Comparison of ENCODE assay signal across 17 cellular contexts in the genomic region with DNA sequence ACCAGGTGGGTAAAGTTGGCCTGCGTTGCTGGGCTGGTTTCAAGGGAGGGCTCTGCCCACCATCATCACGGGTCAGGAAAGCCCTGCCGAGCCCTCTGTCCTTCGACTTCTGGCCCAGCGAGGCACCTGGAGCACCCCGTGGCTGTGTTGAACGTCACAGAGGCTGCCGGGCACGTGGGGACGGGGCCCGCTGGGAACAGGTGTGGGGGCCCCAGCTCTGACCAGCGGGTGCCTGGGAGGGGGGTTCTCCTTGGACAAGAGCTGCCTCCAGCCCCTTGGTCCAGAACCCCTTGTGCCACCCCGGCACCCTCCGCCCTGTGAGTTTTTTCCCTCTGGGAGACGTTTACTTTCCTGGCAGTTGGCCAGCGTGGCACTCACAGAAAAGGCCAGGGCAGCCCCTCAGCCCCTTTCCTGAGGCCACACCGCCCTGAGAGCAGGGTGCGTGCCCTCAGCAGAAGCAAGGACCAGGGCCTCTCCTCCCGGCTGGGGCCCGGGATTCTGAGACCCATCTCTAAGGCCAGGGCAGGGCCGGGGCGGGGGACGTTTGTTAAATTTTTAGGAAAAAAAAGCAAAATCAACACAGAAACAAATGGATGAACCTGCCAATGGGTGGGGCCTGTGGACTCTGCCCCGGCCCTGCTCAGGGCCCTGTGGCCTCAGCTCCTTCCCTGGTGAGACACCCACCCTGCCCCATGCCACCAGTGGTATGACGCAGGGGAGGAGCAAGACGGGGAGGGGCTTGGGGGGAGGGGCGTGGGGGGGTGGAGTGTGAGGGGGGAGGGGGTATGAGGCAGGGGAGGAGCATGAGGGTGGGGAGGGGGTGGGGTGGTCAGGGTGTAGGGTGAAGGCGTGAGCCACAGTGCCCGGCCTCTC. TPM values are rescaled to one million over a fixed set of nuclear protein-coding genes. Genes with fewer than 3 reads are reported as not detected.
A peak's percentile ranks its signal among the peaks of the same experiment; 100 is the strongest.
DNase-seq lines count a peak whose midpoint lies in the region; ATAC-seq and TF ChIP-seq lines count a peak whose summit lies in the region.
"Had no signal": no experiment of that assay in that cellular context is flagged by ENCODE, and none has a peak within 500 bp of the region (broad histone marks: within the 10 kb centered on the region; RNA-seq: fewer than 3 reads in every experiment).

No MANE protein-coding gene starts in this region.

- H3K4me3 ChIP-seq in heart left ventricle (no peak overlapping the region), IMR-90 (ENCODE audit: insufficient read depth, low read depth, low read length) (no peak overlapping the region), mucosa of descending colon (no peak overlapping the region), upper lobe of left lung (no peak overlapping the region), trophoblast cell (ENCODE audit: low read depth, low read length) (no peak overlapping the region)
- H3K4me3 ChIP-seq: HAP-1 had no signal

- H4K8ac ChIP-seq in IMR-90 (ENCODE audit: low read depth in 2 of 2, low read length in 2 of 2): no peak overlapping the region
- H4K8ac ChIP-seq in trophoblast cell (ENCODE audit: low read depth, low read length): no peak overlapping the region

- no peak for TF ChIP-seq POLR2A in heart left ventricle (IDR thresholded peaks at IDR 0.05)
- no peak for TF ChIP-seq POLR2A in IMR-90 (IDR thresholded peaks at IDR 0.05; ENCODE audit: low read depth, low read length)
- TF ChIP-seq POLR2A in upper lobe of left lung (IDR thresholded peaks at IDR 0.05): no peak

- H3K14ac ChIP-seq in IMR-90 (replicated peaks; ENCODE audit: low read depth, low read length) (no peak overlapping the region), trophoblast cell (ENCODE audit: low read length) (no peak overlapping the region)

- H4K91ac ChIP-seq in IMR-90 (ENCODE audit: insufficient read depth, low read depth, low read length) (no peak overlapping the region), trophoblast cell (ENCODE audit: low read depth, low read length) (no peak overlapping the region)

- no TSS peak for BruUV-seq in IMR-90 (replicated peaks; lab: Mats Ljungman, UMichigan)

- POLR2A ChIA-PET in IMR-90 (lab: Charles Lee; ENCODE audit: unreplicated experiment): no interaction called here

- H2AFZ ChIP-seq in IMR-90 (replicated peaks; ENCODE audit: low read length, poor library complexity): peak overlapping the region; percentile 33
- no peak overlapping the region for H2AFZ ChIP-seq in trophoblast cell (ENCODE audit: insufficient read depth, low read length, poor library complexity)

- no peaks in the 10 kb centered on the region for H3K79me1 ChIP-seq in IMR-90 (ENCODE audit: low read depth in 1 of 2, low read length in 2 of 2)
- H3K79me1 ChIP-seq in trophoblast cell (ENCODE audit: low read length): no peaks in the 10 kb centered on the region

- ATAC-seq in Right ventricle myocardium inferior (no peak), heart left ventricle (no peak), IMR-90 (ENCODE audit: low read depth) (no peak), mucosa of descending colon (peak; percentile 61), upper lobe of left lung (ENCODE audit: low FRiP score in 2 of 2) (no peak)

- H2BK20ac ChIP-seq in IMR-90 (ENCODE audit: low read depth, low read length): no peak overlapping the region

- H2BK120ac ChIP-seq in IMR-90 (ENCODE audit: low read depth, low read length) (no peak overlapping the region), trophoblast cell (ENCODE audit: insufficient read depth, low read length, poor library complexity) (no peak overlapping the region)

- no peaks in the 10 kb centered on the region for H3K9me1 ChIP-seq in IMR-90 (ENCODE audit: insufficient read depth, low read length)

- DNase-seq in Right ventricle myocardium inferior (ENCODE audit: missing footprints) (peak; percentile 7), heart left ventricle (no peak), IMR-90 (no peak), mucosa of descending colon (peak in 1 of 3 donors; percentile 14), upper lobe of left lung (peak in 1 of 2 donors; percentile 60), cerebellar nuclear complex (lab: John Stamatoyannopoulos, UW) (no peak), trophoblast cell (no peak), foreskin melanocyte (no peak)
- DNase-seq: 8988T; C1 segment of cervical spinal cord; CD4-positive, alpha-beta T cell had no signal

- in situ Hi-C loops in IMR-90 (cut with MboI; ENCODE audit: low sequenced_read_pairs): no loop called here

- H3K9ac ChIP-seq in IMR-90 (ENCODE audit: low read depth, low read length) (no peak overlapping the region), trophoblast cell (ENCODE audit: low read length) (no peak overlapping the region)

- H4K5ac ChIP-seq in IMR-90 (ENCODE audit: low read depth, low read length): no peak overlapping the region

- no peak overlapping the region for H3K56ac ChIP-seq in IMR-90 (ENCODE audit: extremely low read depth, insufficient read depth, low read length)

- H2BK15ac ChIP-seq in IMR-90 (ENCODE audit: low read depth, low read length): no peak overlapping the region

- H3K36me3 ChIP-seq in heart left ventricle (no peaks in the 10 kb centered on the region), IMR-90 (ENCODE audit: control insufficient read depth, insufficient read depth, low read length) (no peaks in the 10 kb centered on the region), mucosa of descending colon (ENCODE audit: low read depth) (no peaks in the 10 kb centered on the region), upper lobe of left lung (no peaks in the 10 kb centered on the region), trophoblast cell (ENCODE audit: control insufficient read depth in 1 of 2, insufficient read depth in 2 of 2, low read length in 2 of 2) (no peaks in the 10 kb centered on the region)
- H3K36me3 ChIP-seq: HAP-1 had no signal

- H2AK9ac ChIP-seq in IMR-90 (replicated peaks; ENCODE audit: low read depth, low read length, poor library complexity): no peak overlapping the region

- no peak overlapping the region for H3K27ac ChIP-seq in heart left ventricle
- no peak overlapping the region for H3K27ac ChIP-seq in IMR-90 (ENCODE audit: insufficient read depth, low read length)
- peak overlapping the region in 3 of 4 donors; percentile 24 to 62 (median 50) for H3K27ac ChIP-seq in upper lobe of left lung
- no peak overlapping the region for H3K27ac ChIP-seq in trophoblast cell (ENCODE audit: low read depth, low read length)

- no peak overlapping the region for H2BK5ac ChIP-seq in IMR-90 (ENCODE audit: low read depth, low read length, poor library complexity, severe bottlenecking)
- no peak overlapping the region for H2BK5ac ChIP-seq in trophoblast cell (ENCODE audit: low read depth, low read length, poor library complexity)

- H3K18ac ChIP-seq in IMR-90 (ENCODE audit: low read depth, low read length) (no peak overlapping the region), trophoblast cell (ENCODE audit: low read length) (no peak overlapping the region)

- no peak overlapping the region for H3K4me2 ChIP-seq in IMR-90 (ENCODE audit: low read depth, low read length)
- H3K4me2 ChIP-seq in trophoblast cell (ENCODE audit: low read length): no peak overlapping the region

- no peak overlapping the region for H4K12ac ChIP-seq in trophoblast cell (ENCODE audit: low read depth, low read length)

- no peak overlapping the region for H3K23ac ChIP-seq in IMR-90 (ENCODE audit: low read depth, low read length)
- no peak overlapping the region for H3K23ac ChIP-seq in trophoblast cell (ENCODE audit: low read length)

- TF ChIP-seq CTCF in heart left ventricle (IDR thresholded peaks at IDR 0.05) (no peak), IMR-90 (conservative IDR thresholded peaks at IDR 0.05; ENCODE audit: low read depth, low read length) (no peak), mucosa of descending colon (IDR thresholded peaks at IDR 0.05) (no peak), upper lobe of left lung (IDR thresholded peaks at IDR 0.05) (no peak)

- H3K4me1 ChIP-seq in heart left ventricle: no peaks in the 10 kb centered on the region
- no peaks in the 10 kb centered on the region for H3K4me1 ChIP-seq in IMR-90 (ENCODE audit: control insufficient read depth, insufficient read depth, low read length)
- H3K4me1 ChIP-seq in mucosa of descending colon (ENCODE audit: low read depth): peaks cover 10% of the 10 kb centered on the region
- peaks cover 0 to 16% (median 7%) of the 10 kb centered on the region in 4 donors for H3K4me1 ChIP-seq in upper lobe of left lung
- H3K4me1 ChIP-seq in trophoblast cell (ENCODE audit: control insufficient read depth in 1 of 2, insufficient read depth in 2 of 2, low read length in 2 of 2): no peaks in the 10 kb centered on the region
- H3K4me1 ChIP-seq: Caco-2, HAP-1 had no signal

- no peak for TF ChIP-seq EP300 in upper lobe of left lung (IDR thresholded peaks at IDR 0.05)

- intact Hi-C loops in Right ventricle myocardium inferior (cut with DNase I) (no loop called here), heart left ventricle (cut with DNase I) (no loop called here), IMR-90 (cut with micrococcal nuclease) (no loop called here), mucosa of descending colon (cut with DNase I, micrococcal nuclease) (no loop called here)

- dilution Hi-C loops in IMR-90 (cut with HindIII; ENCODE audit: low sequenced_read_pairs, unreplicated experiment): no loop called here

- CTCF ChIA-PET in IMR-90 (lab: Yijun Ruan, JAX): no interaction called here

- H3K9me3 ChIP-seq in heart left ventricle: peaks cover 0 to 30% (median 13%) of the 10 kb centered on the region in 12 donors
- H3K9me3 ChIP-seq in IMR-90 (ENCODE audit: control insufficient read depth, insufficient read depth, low read length): peaks cover 19% of the 10 kb centered on the region
- H3K9me3 ChIP-seq in mucosa of descending colon: peaks cover 11% of the 10 kb centered on the region
- peaks cover 6 to 18% (median 13%) of the 10 kb centered on the region in 4 donors for H3K9me3 ChIP-seq in upper lobe of left lung
- peaks cover 47% of the 10 kb centered on the region for H3K9me3 ChIP-seq in trophoblast cell (ENCODE audit: insufficient read depth, low read depth, low read length)
- H3K9me3 ChIP-seq: Caco-2 had no signal

- no peak overlapping the region for H2BK12ac ChIP-seq in trophoblast cell (ENCODE audit: low read length)

- H3K4ac ChIP-seq in IMR-90 (ENCODE audit: low read depth, low read length) (no peak overlapping the region), trophoblast cell (ENCODE audit: low read depth, low read length) (no peak overlapping the region)

- peaks cover 0 to 24% (median 0%) of the 10 kb centered on the region in 9 donors for H3K27me3 ChIP-seq in heart left ventricle
- peaks cover 5% of the 10 kb centered on the region; the same call in 1 of the 2 replicates for H3K27me3 ChIP-seq in IMR-90 (ENCODE audit: control insufficient read depth, insufficient read depth, low read length)
- no peaks in the 10 kb centered on the region for H3K27me3 ChIP-seq in upper lobe of left lung
- no peaks in the 10 kb centered on the region for H3K27me3 ChIP-seq in trophoblast cell (ENCODE audit: insufficient read depth, low read length)

- 79 to 82% (median 80%) methylated on average over 23 to 29 of the region's 29 CpGs for WGBS in heart left ventricle, 4 donors
- whole genome bisulfite sequencing in IMR-90 (ENCODE audit: extremely low coverage in 2 of 2, insufficient read length in 1 of 2), 2 experiments: 63% methylated on average over 20 of the region's 29 CpGs; no CpG with 5 or more reads in 1 of the 2 experiments
- WGBS in upper lobe of left lung, 2 donors: 59 to 60% methylated on average over 14 to 27 of the region's 29 CpGs
- no CpG with 5 or more reads among the region's 29 CpGs for WGBS in trophoblast cell (ENCODE audit: extremely low coverage, insufficient coverage, insufficient read length)

- no peaks in the 10 kb centered on the region for H3K79me2 ChIP-seq in trophoblast cell (ENCODE audit: control insufficient read depth, insufficient read depth, low read length, poor library complexity)

- no peak for TF ChIP-seq RAD21 in IMR-90 (IDR thresholded peaks at IDR 0.05; ENCODE audit: low read length)

- H4K20me1 ChIP-seq in IMR-90 (ENCODE audit: insufficient read depth, low read length): no peaks in the 10 kb centered on the region

- H2AK5ac ChIP-seq in IMR-90 (ENCODE audit: low read depth, low read length) (no peak overlapping the region), trophoblast cell (ENCODE audit: low read length) (no peak overlapping the region)

RNA-seq across cellular contexts. Expression of gene GNG13, which starts 31.3 kb away (rescaled TPM):
- total RNA-seq in Right ventricle myocardium inferior: not detected
- not detected for total RNA-seq in heart left ventricle
- not detected for polyA plus RNA-seq in heart left ventricle
- total RNA-seq in IMR-90 (2012; rRNA removed): not detected in 2 replicates
- not detected in 2 replicates for polyA plus RNA-seq in IMR-90 (2012; rRNA removed)
- not detected in 2 replicates for polyA plus RNA-seq in IMR-90 (2012; cell fraction: cytosol; rRNA removed)
- polyA plus RNA-seq in IMR-90 (2012; cell fraction: nucleus; rRNA removed; ENCODE audit: low replicate concordance): not detected in 2 replicates
- 1 to 10 TPM in 1 of 3 donors, under 1 TPM in 1, not detected in 1; 0.31 to 1.0 TPM for total RNA-seq in mucosa of descending colon
- not detected for total RNA-seq in upper lobe of left lung
- polyA plus RNA-seq in trophoblast cell (2013): 0.24 and 0.26 TPM in 2 replicates
- total RNA-seq: A673; Caco-2; CD4-positive, alpha-beta T cell; H1; HT-29 had no signal
- polyA plus RNA-seq: AG04450, H1 had no signal

RNA-seq across cellular contexts. Expression of gene CHTF18, which starts 43.4 kb away (rescaled TPM):
- total RNA-seq in Right ventricle myocardium inferior (6.4 TPM), heart left ventricle (10 to 100 TPM in 2 of 9 donors, 1 to 10 TPM in 6, under 1 TPM in 1; 0.83 to 15.0 (median 4.0) TPM), IMR-90 (2012; rRNA removed) (3.1 and 3.2 TPM in 2 replicates), mucosa of descending colon (10 to 100 TPM; 11.9 to 32.4 (median 12.3) TPM), upper lobe of left lung (10 to 100 TPM in 4 of 6 donors, 1 to 10 TPM in 2; 4.1 to 39.8 (median 17.9) TPM)
- polyA plus RNA-seq in heart left ventricle (1 to 10 TPM; 2.6 to 3.9 TPM), IMR-90 (2012; rRNA removed) (21.4 and 28.1 TPM in 2 replicates)
- polyA plus RNA-seq in IMR-90 (2012; cell fraction: cytosol; rRNA removed): 4.1 and 7.9 TPM in 2 replicates
- 128 and 294 TPM in 2 replicates for polyA plus RNA-seq in IMR-90 (2012; cell fraction: nucleus; rRNA removed; ENCODE audit: low replicate concordance)
- 63.1 and 65.0 TPM in 2 replicates for polyA plus RNA-seq in trophoblast cell (2013)

RNA-seq across cellular contexts. Expression of gene RPUSD1, which starts 43.6 kb away (rescaled TPM):
- total RNA-seq in Right ventricle myocardium inferior (9.7 TPM), heart left ventricle (10 to 100 TPM in 4 of 9 donors, 1 to 10 TPM in 5; 7.1 to 19.4 (median 9.9) TPM), IMR-90 (2012; rRNA removed) (11.7 and 13.1 TPM in 2 replicates), mucosa of descending colon (10 to 100 TPM; 19.8 to 20.0 (median 19.8) TPM), upper lobe of left lung (10 to 100 TPM; 14.5 to 43.0 (median 20.8) TPM)
- polyA plus RNA-seq in heart left ventricle (10 to 100 TPM; 12.5 to 25.7 TPM), IMR-90 (2012; rRNA removed) (32.3 and 43.3 TPM in 2 replicates)
- polyA plus RNA-seq in IMR-90 (2012; cell fraction: cytosol; rRNA removed): 23.5 and 39.1 TPM in 2 replicates
- polyA plus RNA-seq in IMR-90 (2012; cell fraction: nucleus; rRNA removed; ENCODE audit: low replicate concordance): 38.5 and 127 TPM in 2 replicates
- polyA plus RNA-seq in trophoblast cell (2013): 28.7 TPM in 2 replicates

Comparison
In these comparisons a context has a peak if more than half of its experiments do, and no peak if none do; other contexts are left out.
1. H3K27ac ChIP-seq: peak in upper lobe of left lung (3 of 4); none in heart left ventricle (0 of 12), IMR-90 (single experiment) and trophoblast cell (single experiment).